Comparison of ENCODE assay signal across 8 cellular contexts in genomic region chr22:37545703-37546435, GRCh38. TPM values are rescaled to one million over a fixed set of nuclear protein-coding genes. Genes with fewer than 3 reads are reported as not detected.
DNase-seq lines count a peak whose midpoint lies in the region; FAIRE-seq and TF ChIP-seq lines count a peak whose summit lies in the region.
"Had no signal": no experiment of that assay in that cellular context is flagged by ENCODE, and none has a peak within 500 bp of the region (broad histone marks: within the 10 kb centered on the region; RNA-seq: fewer than 3 reads in every experiment).

No MANE protein-coding gene starts in this region.

- H3K9me3 Mint-ChIP-seq in endothelial cell (ENCODE audit: unreplicated experiment) = no peaks in the 10 kb centered on the region
- H3K9me3 Mint-ChIP-seq: activated B cell treated with CpG ODN at 0.5 μM for 24 hours had no signal

- peak; percentile 80 for DNase-seq in NT2/D1 (ENCODE audit: low read depth, low spot score)
- DNase-seq in endothelial cell (ENCODE audit: low spot score) = peak; percentile 90
- DNase-seq in mesenteric fat pad (ENCODE audit: low spot score) = peak; percentile 95
- peak; percentile 82 for DNase-seq in urothelium cell line (ENCODE audit: low spot score)
- no peak for DNase-seq in activated CD4-positive, alpha-beta T cell treated with anti-CD3 and anti-CD28 coated beads, Interleukin-2, amount 50 U/mL, for 4 hours
- DNase-seq in NCI-H2171 treated with DMSO at 0.1 percent for 48 hours (lab: John Stamatoyannopoulos, UW) = no peak
- no peak for DNase-seq in GM10248 (ENCODE audit: extremely low spot score)

- H3K4me3 ChIP-seq in NT2/D1 (ENCODE audit: insufficient read length, low read depth) = peak overlapping the region; percentile 50

- H3K4me1 ChIP-seq in NT2/D1 (ENCODE audit: insufficient read depth, insufficient read length) = peaks cover 18% of the 10 kb centered on the region

- FAIRE-seq in urothelium cell line (lab: Jason Lieb, UNC) = peak; percentile 74

- H3K4me3 Mint-ChIP-seq in endothelial cell (ENCODE audit: unreplicated experiment) = no peak overlapping the region
- H3K4me3 Mint-ChIP-seq: activated B cell treated with CpG ODN at 0.5 μM for 24 hours had no signal

- H3K9me3 ChIP-seq in NT2/D1 (ENCODE audit: insufficient read depth, low read length) = no peaks in the 10 kb centered on the region

- no peaks in the 10 kb centered on the region for H3K27me3 ChIP-seq in NT2/D1 (ENCODE audit: insufficient read depth, insufficient read length)

- peaks cover 9% of the 10 kb centered on the region for H3K27me3 Mint-ChIP-seq in endothelial cell (ENCODE audit: unreplicated experiment)

- H3K36me3 Mint-ChIP-seq in endothelial cell (ENCODE audit: low read depth, unreplicated experiment) = no peaks in the 10 kb centered on the region

- POLR2A ChIA-PET in GM10248 (lab: Yijun Ruan, JAX) = no interaction called here

- peak overlapping the region; percentile 97 for H3K27ac Mint-ChIP-seq in endothelial cell (ENCODE audit: unreplicated experiment)
- H3K27ac Mint-ChIP-seq: activated B cell treated with CpG ODN at 0.5 μM for 24 hours had no signal

- H3K36me3 ChIP-seq in NT2/D1 (ENCODE audit: insufficient read depth, insufficient read length, low read length) = no peaks in the 10 kb centered on the region

- H3K9ac ChIP-seq in NT2/D1 (ENCODE audit: insufficient read length, low read depth) = peak overlapping the region; percentile 89

- H3K4me1 Mint-ChIP-seq in endothelial cell (ENCODE audit: unreplicated experiment) = peaks cover 22% of the 10 kb centered on the region

- TF ChIP-seq CTCF in endothelial cell (IDR thresholded peaks at IDR 0.05; ENCODE audit: unreplicated experiment) (no peak), GM10248 (IDR thresholded peaks at IDR 0.05; ENCODE audit: control extremely low read depth, extremely low read depth, low read depth, missing control alignments) (no peak)

- CTCF ChIA-PET in GM10248 (lab: Yijun Ruan, JAX) = interaction anchor here (1.2 to 16.8 kb wide), 3 partner anchors 19 to 45 kb away, joined by 3 to 584 read pairs (median 209); partner anchors contain the start of genes CDC42EP1 and LGALS2

RNA-seq across cellular contexts. Expression of gene CDC42EP1, which starts 14.4 kb away (rescaled TPM):
- total RNA-seq in endothelial cell (ENCODE audit: unreplicated experiment) = 51.2 TPM
- 102 TPM for total RNA-seq in mesenteric fat pad
- total RNA-seq: activated B cell treated with CpG ODN at 0.5 μM for 24 hours had no signal

RNA-seq across cellular contexts. Expression of gene CARD10, which starts 26.7 kb away (rescaled TPM):
- total RNA-seq in endothelial cell (ENCODE audit: unreplicated experiment) (26.0 TPM), mesenteric fat pad (10.8 TPM)
- total RNA-seq: activated B cell treated with CpG ODN at 0.5 μM for 24 hours had no signal

RNA-seq across cellular contexts. Expression of gene LGALS2, which starts 34.0 kb away (rescaled TPM):
- not detected for total RNA-seq in endothelial cell (ENCODE audit: unreplicated experiment)
- total RNA-seq in mesenteric fat pad = 0.84 TPM
- total RNA-seq: activated B cell treated with CpG ODN at 0.5 μM for 24 hours had no signal

RNA-seq across cellular contexts. Expression of gene MFNG, which starts 59.7 kb away (rescaled TPM):
- 75.4 TPM for total RNA-seq in endothelial cell (ENCODE audit: unreplicated experiment)
- total RNA-seq in mesenteric fat pad = 33.6 TPM

Comparison
In these comparisons a context has a peak if more than half of its experiments do, and no peak if none do; other contexts are left out.
1. DNase-seq: peak in NT2/D1 (single experiment), endothelial cell (single experiment), mesenteric fat pad (single experiment) and urothelium cell line (single experiment); none in activated CD4-positive, alpha-beta T cell treated with anti-CD3 and anti-CD28 coated beads, Interleukin-2, amount 50 U/mL, for 4 hours (0 of 2), NCI-H2171 treated with DMSO at 0.1 percent for 48 hours (single experiment) and GM10248 (single experiment).